Comparison of ENCODE assay signal across 8 cellular contexts in genomic region chr6:1388927-1389790, GRCh38. TPM values are rescaled to one million over a fixed set of nuclear protein-coding genes. Genes with fewer than 3 reads are reported as not detected.
DNase-seq lines count a peak whose midpoint lies in the region; ATAC-seq and TF ChIP-seq lines count a peak whose summit lies in the region.

Gene FOXF2, plus strand, starts transcription at chr6:1389576. Its CDS starts 372 bp downstream, at chr6:1389948.

- CTCF ChIA-PET in activated naive CD4-positive, alpha-beta T cell treated with anti-CD3 and anti-CD28 coated beads, Interleukin-2, amount 10 ng/mL, durations not matched to agents 7 days and 5 days (lab: Charles Lee) = no interaction called here
- CTCF ChIA-PET in MCF 10A (lab: Yijun Ruan, JAX) = interaction anchor here (1.1 to 3.0 kb wide), 2 partner anchors 24 to 34 kb away, joined by 3 to 12 read pairs; no protein-coding TSS in a partner anchor

- peaks cover 27% of the 10 kb centered on the region for H3K4me1 Mint-ChIP-seq in activated naive CD4-positive, alpha-beta T cell treated with anti-CD3 and anti-CD28 coated beads, Interleukin-2, amount 10 ng/mL, durations not matched to agents 7 days and 5 days
- H3K4me1 Mint-ChIP-seq in MCF 10A (ENCODE audit: insufficient read depth, unreplicated experiment) = peaks cover 12% of the 10 kb centered on the region

- DNase-seq in activated naive CD4-positive, alpha-beta T cell treated with anti-CD3 and anti-CD28 coated beads, Interleukin-2, amount 10 ng/mL, durations not matched to agents 7 days and 5 days = no peak
- DNase-seq in activated naive CD4-positive, alpha-beta T cell treated with Interleukin-2 at 50 U/mL for 16 hours = no peak
- DNase-seq in MCF 10A (ENCODE audit: unreplicated experiment) (peak; percentile 26), lung (ENCODE audit: low spot score) (no peak), upper lobe of right lung (no peak), NCI-H2029 (lab: John Stamatoyannopoulos, UW) (no peak), medulla oblongata (ENCODE audit: extremely low spot score) (no peak)
- no peak for DNase-seq in stimulated activated CD4-positive, alpha-beta T cell treated with anti-CD3 and anti-CD28 coated beads, Interleukin-15, amount 100 ng/mL, for 24 hours

- peaks cover 94% of the 10 kb centered on the region for H3K27me3 Mint-ChIP-seq in activated naive CD4-positive, alpha-beta T cell treated with anti-CD3 and anti-CD28 coated beads, Interleukin-2, amount 10 ng/mL, durations not matched to agents 7 days and 5 days
- no peaks in the 10 kb centered on the region for H3K27me3 Mint-ChIP-seq in MCF 10A (ENCODE audit: insufficient read depth, unreplicated experiment)

- no TSS peak for BruUV-seq in MCF 10A (replicated peaks; lab: Mats Ljungman, UMichigan)

- ATAC-seq in lung (ENCODE audit: insufficient read depth, low FRiP score) (no peak), upper lobe of right lung (peak; percentile 35)

- POLR2A ChIA-PET in MCF 10A (lab: Yijun Ruan, JAX) = interaction anchor here (1.1 to 1.5 kb wide), 2 partner anchors 64 to 163 kb away, joined by 3 read pairs; no protein-coding TSS in a partner anchor

- no peaks in the 10 kb centered on the region for H3K36me3 ChIP-seq in lung (ENCODE audit: control insufficient read depth in 2 of 2, insufficient read depth in 2 of 2, low read length in 2 of 2)
- no peaks in the 10 kb centered on the region for H3K36me3 ChIP-seq in upper lobe of right lung

- WGBS in lung, 2 donors = 2 to 4% methylated on average over 53 to 82 of the region's 84 CpGs

- H3K4me1 ChIP-seq in lung (ENCODE audit: control insufficient read depth in 2 of 2, insufficient read depth in 2 of 2, low read length in 2 of 2) = peaks cover 0 to 15% of the 10 kb centered on the region in 2 donors
- H3K4me1 ChIP-seq in upper lobe of right lung = peaks cover 1% of the 10 kb centered on the region

- peaks cover 7% of the 10 kb centered on the region for H3K36me3 Mint-ChIP-seq in activated naive CD4-positive, alpha-beta T cell treated with anti-CD3 and anti-CD28 coated beads, Interleukin-2, amount 10 ng/mL, durations not matched to agents 7 days and 5 days
- H3K36me3 Mint-ChIP-seq in MCF 10A (ENCODE audit: insufficient read depth, unreplicated experiment) = peaks cover 7% of the 10 kb centered on the region

- peak within 1 kb of the TSS; percentile 48 for H3K4me3 Mint-ChIP-seq in activated naive CD4-positive, alpha-beta T cell treated with anti-CD3 and anti-CD28 coated beads, Interleukin-2, amount 10 ng/mL, durations not matched to agents 7 days and 5 days
- peak within 1 kb of the TSS; percentile 80 for H3K4me3 Mint-ChIP-seq in MCF 10A (ENCODE audit: unreplicated experiment)

- H3K27me3 ChIP-seq in lung (ENCODE audit: control insufficient read depth, insufficient read depth) (peaks cover 15% of the 10 kb centered on the region), upper lobe of right lung (peaks cover 90% of the 10 kb centered on the region)

- H3K9me3 ChIP-seq in lung (ENCODE audit: control insufficient read depth in 2 of 2, insufficient read depth in 1 of 2, low read length in 1 of 2) (peaks cover 0 to 6% of the 10 kb centered on the region in 2 donors), upper lobe of right lung (no peaks in the 10 kb centered on the region)

- intact Hi-C loops in MCF 10A (cut with micrococcal nuclease) = loop anchor here (2.0 kb wide), 1 partner anchor 666 kb away; no protein-coding TSS in a partner anchor
- intact Hi-C loops in upper lobe of right lung (cut with DNase I) = loop anchor here (10.0 kb wide), 2 partner anchors 74 to 594 kb away; partner anchors contain the start of gene FOXQ1

- H3K27ac ChIP-seq in lung (ENCODE audit: low read depth in 1 of 2, low read length in 1 of 2) = peak within 1 kb of the TSS in 1 of 2 donors; percentile 79
- peak within 1 kb of the TSS; percentile 71 for H3K27ac ChIP-seq in upper lobe of right lung

- no peaks in the 10 kb centered on the region for H3K9me3 Mint-ChIP-seq in activated naive CD4-positive, alpha-beta T cell treated with anti-CD3 and anti-CD28 coated beads, Interleukin-2, amount 10 ng/mL, durations not matched to agents 7 days and 5 days
- H3K9me3 Mint-ChIP-seq in MCF 10A (ENCODE audit: unreplicated experiment) = no peaks in the 10 kb centered on the region

- peak within 1 kb of the TSS; percentile 68 for H3K27ac Mint-ChIP-seq in activated naive CD4-positive, alpha-beta T cell treated with anti-CD3 and anti-CD28 coated beads, Interleukin-2, amount 10 ng/mL, durations not matched to agents 7 days and 5 days
- H3K27ac Mint-ChIP-seq in MCF 10A (ENCODE audit: low read depth, unreplicated experiment) = no peak within 1 kb of the TSS

- TF ChIP-seq CTCF in MCF 10A (IDR thresholded peaks at IDR 0.05; ENCODE audit: unreplicated experiment) (no peak), lung (IDR thresholded peaks at IDR 0.05; ENCODE audit: control extremely low read depth, extremely low read depth) (no peak), upper lobe of right lung (IDR thresholded peaks at IDR 0.05) (no peak)

- peak within 1 kb of the TSS; percentile 51 for H3K4me3 ChIP-seq in lung
- peak within 1 kb of the TSS; percentile 52 for H3K4me3 ChIP-seq in upper lobe of right lung

RNA-seq across cellular contexts. Expression of gene FOXF2, which starts in this region (rescaled TPM):
- total RNA-seq in MCF 10A (2022) (8.0 and 10.0 TPM in 2 replicates), lung (10 to 100 TPM; 17.2 to 22.9 TPM), upper lobe of right lung (15.7 TPM)
- polyA plus RNA-seq in lung = 10 to 100 TPM in 1 of 2 donors, 1 to 10 TPM in 1; 8.3 to 11.4 TPM
